ENCODE assay signal across 1 cellular context in genomic region chr17:48830840-48831548, GRCh38.
A peak's percentile ranks its signal among the peaks of the same experiment; 100 is the strongest.
TF ChIP-seq lines count a peak whose summit lies in the region.

A gene with protein sequence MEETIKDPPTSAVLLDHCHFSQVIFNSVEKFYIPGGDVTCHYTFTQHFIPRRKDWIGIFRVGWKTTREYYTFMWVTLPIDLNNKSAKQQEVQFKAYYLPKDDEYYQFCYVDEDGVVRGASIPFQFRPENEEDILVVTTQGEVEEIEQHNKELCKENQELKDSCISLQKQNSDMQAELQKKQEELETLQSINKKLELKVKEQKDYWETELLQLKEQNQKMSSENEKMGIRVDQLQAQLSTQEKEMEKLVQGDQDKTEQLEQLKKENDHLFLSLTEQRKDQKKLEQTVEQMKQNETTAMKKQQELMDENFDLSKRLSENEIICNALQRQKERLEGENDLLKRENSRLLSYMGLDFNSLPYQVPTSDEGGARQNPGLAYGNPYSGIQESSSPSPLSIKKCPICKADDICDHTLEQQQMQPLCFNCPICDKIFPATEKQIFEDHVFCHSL (plus strand): TSS chr17:48831035. CDS start chr17:48841708, 10,673 bp downstream.

TF ChIP-seq in K562, 482 proteins besides CTCF, POLR2A, EP300 and RAD21 (continued from another document):
- TF ChIP-seq AFF4 (CRISPR knock-in tag; IDR thresholded peaks at IDR 0.05) (peak; percentile 70; the same call in 1 of the 2 replicates), DACH1 (IDR thresholded peaks at IDR 0.05; ENCODE audit: partially characterized antibody) (no peak), SRSF7 (optimal IDR thresholded peaks at IDR 0.05; ENCODE audit: low read depth, low read length) (no peak), ZNF133 (CRISPR knock-in tag; IDR thresholded peaks at IDR 0.05) (no peak), ARID1B (IDR thresholded peaks at IDR 0.05) (0 out of 2 replicates have a peak, but pooled peaks have one; percentile 27), AFF1 (IDR thresholded peaks at IDR 0.05; ENCODE audit: low read depth in 1 of 2, partially characterized antibody in 2 of 2) (peak in 1 of 2 experiments; percentile 57), MYC (IDR thresholded peaks at IDR 0.05; ENCODE audit: low read depth, low read length) (no peak; the same call in none of the 2 replicates), MYC (CRISPR knock-in tag; IDR thresholded peaks at IDR 0.05; ENCODE audit: borderline replicate concordance, low read depth) (no peak), EP400 (IDR thresholded peaks at IDR 0.05) (peak; percentile 74), CGGBP1 (CRISPR knock-in tag; IDR thresholded peaks at IDR 0.05) (no peak), MCM5 (IDR thresholded peaks at IDR 0.05; ENCODE audit: low read depth) (no peak), MEF2D (tag; conservative IDR thresholded peaks at IDR 0.05; ENCODE audit: low read depth) (no peak)
- TF ChIP-seq, protein P1, sequence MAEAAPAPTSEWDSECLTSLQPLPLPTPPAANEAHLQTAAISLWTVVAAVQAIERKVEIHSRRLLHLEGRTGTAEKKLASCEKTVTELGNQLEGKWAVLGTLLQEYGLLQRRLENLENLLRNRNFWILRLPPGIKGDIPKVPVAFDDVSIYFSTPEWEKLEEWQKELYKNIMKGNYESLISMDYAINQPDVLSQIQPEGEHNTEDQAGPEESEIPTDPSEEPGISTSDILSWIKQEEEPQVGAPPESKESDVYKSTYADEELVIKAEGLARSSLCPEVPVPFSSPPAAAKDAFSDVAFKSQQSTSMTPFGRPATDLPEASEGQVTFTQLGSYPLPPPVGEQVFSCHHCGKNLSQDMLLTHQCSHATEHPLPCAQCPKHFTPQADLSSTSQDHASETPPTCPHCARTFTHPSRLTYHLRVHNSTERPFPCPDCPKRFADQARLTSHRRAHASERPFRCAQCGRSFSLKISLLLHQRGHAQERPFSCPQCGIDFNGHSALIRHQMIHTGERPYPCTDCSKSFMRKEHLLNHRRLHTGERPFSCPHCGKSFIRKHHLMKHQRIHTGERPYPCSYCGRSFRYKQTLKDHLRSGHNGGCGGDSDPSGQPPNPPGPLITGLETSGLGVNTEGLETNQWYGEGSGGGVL (CRISPR knock-in tag; IDR thresholded peaks at IDR 0.05), result no peak
